10 cellular contexts compared by ENCODE assay signal in the genomic region with DNA sequence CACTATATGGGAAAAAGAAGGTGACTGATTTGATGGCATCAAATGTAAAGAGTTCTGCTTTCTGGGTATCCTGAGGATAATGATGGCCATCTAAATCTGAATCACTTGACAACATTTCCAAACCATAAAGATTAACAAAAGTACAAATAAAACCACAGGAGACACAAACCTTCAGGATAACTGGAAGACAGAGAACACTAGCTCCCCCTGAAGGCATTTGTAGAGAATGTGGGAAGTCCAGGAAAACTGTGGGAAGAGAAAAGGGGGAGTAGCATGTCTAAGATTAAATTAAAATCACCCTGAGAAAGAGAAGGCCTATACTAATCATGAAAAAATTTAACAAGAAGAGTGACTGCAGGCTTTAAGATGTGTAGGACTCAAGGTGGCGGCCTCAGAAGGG.
DNase-seq lines count a peak whose midpoint lies in the region; ATAC-seq and TF ChIP-seq lines count a peak whose summit lies in the region.
"Had no signal": no experiment of that assay in that cellular context is flagged by ENCODE, and none has a peak within 500 bp of the region (broad histone marks: within the 10 kb centered on the region; RNA-seq: fewer than 3 reads in every experiment).

No MANE protein-coding gene starts in this region.

- no peaks in the 10 kb centered on the region for H3K4me1 ChIP-seq in lower lobe of right lung
- H3K4me1 ChIP-seq in naive thymus-derived CD4-positive, alpha-beta T cell (ENCODE audit: control insufficient read depth in 2 of 2, insufficient read depth in 2 of 2, low read length in 2 of 2), result no peaks in the 10 kb centered on the region

- DNase-seq in AG04449 (ENCODE audit: low read depth, low spot score), result peak; percentile 14
- no peak for DNase-seq in HFF-Myc (ENCODE audit: extremely low read depth, low read depth)
- DNase-seq in amniotic stem cell (lab: John Stamatoyannopoulos, UW), result peak; percentile 27
- peak; percentile 38 for DNase-seq in iris pigment epithelial cell (ENCODE audit: low read depth)
- DNase-seq in lower lobe of right lung, result no peak
- no peak for DNase-seq in SW480 (ENCODE audit: low spot score)
- DNase-seq in GM19238 (ENCODE audit: insufficient read length, low spot score), result no peak
- no peak for DNase-seq in naive thymus-derived CD4-positive, alpha-beta T cell
- DNase-seq: activated CD8-positive, alpha-beta T cell treated with anti-CD3 and anti-CD28 coated beads for 36 hours had no signal

- no peak overlapping the region for H3K27ac Mint-ChIP-seq in naive thymus-derived CD4-positive, alpha-beta T cell
- H3K27ac Mint-ChIP-seq: activated CD8-positive, alpha-beta T cell treated with anti-CD3 and anti-CD28 coated beads for 36 hours had no signal

- no peaks in the 10 kb centered on the region for H3K36me3 ChIP-seq in lower lobe of right lung
- H3K36me3 ChIP-seq in naive thymus-derived CD4-positive, alpha-beta T cell (ENCODE audit: control insufficient read depth in 2 of 3, insufficient read depth in 3 of 3, low read length in 3 of 3), result no peaks in the 10 kb centered on the region

- CTCF ChIA-PET in AG04449 (lab: Yijun Ruan, JAX), result interaction anchor here (0.9 to 2.6 kb wide), 13 partner anchors 8 to 711 kb away, joined by 3 to 14 read pairs (median 3); no protein-coding TSS in a partner anchor
- CTCF ChIA-PET in naive thymus-derived CD4-positive, alpha-beta T cell (lab: Charles Lee), result no interaction called here

- no peaks in the 10 kb centered on the region for H3K4me1 Mint-ChIP-seq in naive thymus-derived CD4-positive, alpha-beta T cell

- H3K27me3 ChIP-seq in lower lobe of right lung (ENCODE audit: low read depth), result no peaks in the 10 kb centered on the region
- H3K27me3 ChIP-seq in naive thymus-derived CD4-positive, alpha-beta T cell (ENCODE audit: control insufficient read depth in 2 of 2, insufficient read depth in 2 of 2, low read length in 2 of 2), result no peaks in the 10 kb centered on the region

- H3K4me3 ChIP-seq in AG04449 (ENCODE audit: low read depth, low read length) (no peak overlapping the region), HFF-Myc (replicated peaks; ENCODE audit: low read depth, low read length) (no peak overlapping the region), lower lobe of right lung (no peak overlapping the region)
- no peak overlapping the region for H3K4me3 ChIP-seq in naive thymus-derived CD4-positive, alpha-beta T cell (ENCODE audit: low read length)

- H3K27me3 Mint-ChIP-seq in naive thymus-derived CD4-positive, alpha-beta T cell, result no peaks in the 10 kb centered on the region
- H3K27me3 Mint-ChIP-seq: activated CD8-positive, alpha-beta T cell treated with anti-CD3 and anti-CD28 coated beads for 36 hours had no signal

- H3K36me3 Mint-ChIP-seq in naive thymus-derived CD4-positive, alpha-beta T cell, result no peaks in the 10 kb centered on the region

- intact Hi-C loops in lower lobe of right lung (cut with DNase I), result no loop called here
- intact Hi-C loops in naive thymus-derived CD4-positive, alpha-beta T cell (cut with micrococcal nuclease), result no loop called here

- POLR2A ChIA-PET in AG04449 (lab: Yijun Ruan, JAX), result interaction anchor here (0.6 kb wide), 1 partner anchor 46 kb away, joined by 3 read pairs; no protein-coding TSS in a partner anchor
- POLR2A ChIA-PET in naive thymus-derived CD4-positive, alpha-beta T cell (lab: Charles Lee), result no interaction called here

- no peak overlapping the region for H3K4me3 Mint-ChIP-seq in naive thymus-derived CD4-positive, alpha-beta T cell
- H3K4me3 Mint-ChIP-seq: activated CD8-positive, alpha-beta T cell treated with anti-CD3 and anti-CD28 coated beads for 36 hours had no signal

- no peak overlapping the region for H3K27ac ChIP-seq in lower lobe of right lung
- no peak overlapping the region for H3K27ac ChIP-seq in naive thymus-derived CD4-positive, alpha-beta T cell (ENCODE audit: low read depth, low read length)
- H3K27ac ChIP-seq: HL-60 had no signal

- no peak for ATAC-seq in lower lobe of right lung
- ATAC-seq in naive thymus-derived CD4-positive, alpha-beta T cell, result no peak
- ATAC-seq: activated CD8-positive, alpha-beta T cell treated with anti-CD3 and anti-CD28 coated beads for 36 hours had no signal

- H3K9me3 ChIP-seq in lower lobe of right lung, result no peaks in the 10 kb centered on the region
- H3K9me3 ChIP-seq in naive thymus-derived CD4-positive, alpha-beta T cell (ENCODE audit: control insufficient read depth in 2 of 3, low read length in 3 of 3), result no peaks in the 10 kb centered on the region

- H3K9me3 Mint-ChIP-seq in naive thymus-derived CD4-positive, alpha-beta T cell, result peaks cover 0 to 11% (median 2%) of the 10 kb centered on the region in 11 donors
- H3K9me3 Mint-ChIP-seq: activated CD8-positive, alpha-beta T cell treated with anti-CD3 and anti-CD28 coated beads for 36 hours had no signal

- TF ChIP-seq CTCF in AG04449 (IDR thresholded peaks at IDR 0.05; ENCODE audit: insufficient read depth, low read length, missing control alignments) (peak; percentile 53), HFF-Myc (IDR thresholded peaks at IDR 0.05; ENCODE audit: low read depth, low read length, missing control alignments) (peak; percentile 45), lower lobe of right lung (IDR thresholded peaks at IDR 0.05) (no peak)

Comparison
In these comparisons a context has a peak if more than half of its experiments do, and no peak if none do; other contexts are left out.
1. DNase-seq: peak in AG04449 (single experiment), amniotic stem cell (single experiment) and iris pigment epithelial cell (single experiment); none in HFF-Myc (single experiment), lower lobe of right lung (single experiment), SW480 (single experiment), GM19238 (single experiment) and naive thymus-derived CD4-positive, alpha-beta T cell (0 of 9).